In the genomic region with DNA sequence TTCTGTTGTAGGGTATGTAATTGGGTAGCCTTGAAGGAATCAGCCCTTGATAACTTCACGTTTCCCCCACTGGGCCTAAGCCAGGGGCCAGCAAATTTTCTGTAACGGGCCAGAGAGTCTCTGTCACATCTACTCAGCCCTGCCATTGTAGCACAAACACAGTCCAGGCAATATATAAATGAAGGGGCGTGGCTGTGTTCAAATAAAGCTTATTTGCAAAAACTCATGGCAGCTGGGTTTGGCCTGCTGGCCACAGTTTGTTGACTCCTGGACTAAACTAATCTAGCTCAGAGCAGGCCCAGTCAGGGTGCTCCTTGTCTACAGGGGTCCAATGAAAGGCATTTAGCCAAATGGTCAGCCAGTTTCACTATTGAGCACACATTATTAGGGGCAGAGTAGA, we compare ENCODE assay signal across 12 cellular contexts.
DNase-seq lines count a peak whose midpoint lies in the region; ATAC-seq and TF ChIP-seq lines count a peak whose summit lies in the region.
"Had no signal": no experiment of that assay in that cellular context is flagged by ENCODE, and none has a peak within 500 bp of the region (broad histone marks: within the 10 kb centered on the region; RNA-seq: fewer than 3 reads in every experiment).

No MANE protein-coding gene starts in this region.

- TF ChIP-seq RAD21 in IMR-90 (IDR thresholded peaks at IDR 0.05; ENCODE audit: low read length), result no peak

- no peak overlapping the region for H3K4me2 ChIP-seq in IMR-90 (ENCODE audit: low read depth, low read length)
- H3K4me2 ChIP-seq: A549 had no signal

- H3K27ac ChIP-seq in IMR-90 (ENCODE audit: insufficient read depth, low read length) (no peak overlapping the region), neutrophil (peak overlapping the region; percentile 16)
- H3K27ac ChIP-seq: A549, SJSA1 had no signal

- H3K36me3 Mint-ChIP-seq in activated naive CD4-positive, alpha-beta T cell treated with anti-CD3 and anti-CD28 coated beads, Interleukin-2, amount 50 U/mL, for 72 hours, result no peaks in the 10 kb centered on the region
- peaks cover 31% of the 10 kb centered on the region for H3K36me3 Mint-ChIP-seq in MCF 10A (ENCODE audit: insufficient read depth, unreplicated experiment)

- H3K14ac ChIP-seq in IMR-90 (replicated peaks; ENCODE audit: low read depth, low read length), result no peak overlapping the region

- H4K91ac ChIP-seq in IMR-90 (ENCODE audit: insufficient read depth, low read depth, low read length), result no peak overlapping the region

- no peaks in the 10 kb centered on the region for H4K20me1 ChIP-seq in IMR-90 (ENCODE audit: insufficient read depth, low read length)

- no peak overlapping the region for H2AK9ac ChIP-seq in IMR-90 (replicated peaks; ENCODE audit: low read depth, low read length, poor library complexity)

- H3K27ac Mint-ChIP-seq in activated naive CD4-positive, alpha-beta T cell treated with anti-CD3 and anti-CD28 coated beads, Interleukin-2, amount 50 U/mL, for 72 hours, result peak overlapping the region; percentile 82 to 98
- H3K27ac Mint-ChIP-seq in MCF 10A (ENCODE audit: low read depth, unreplicated experiment), result no peak overlapping the region

- no peak overlapping the region for H3K23ac ChIP-seq in IMR-90 (ENCODE audit: low read depth, low read length)

- no peaks in the 10 kb centered on the region; a peak in 1 of 4 replicates for H3K79me1 ChIP-seq in IMR-90 (ENCODE audit: low read depth in 1 of 2, low read length in 2 of 2)

- H3K56ac ChIP-seq in IMR-90 (ENCODE audit: extremely low read depth, insufficient read depth, low read length), result no peak overlapping the region

- H3K18ac ChIP-seq in IMR-90 (ENCODE audit: low read depth, low read length), result no peak overlapping the region

- H2AFZ ChIP-seq in IMR-90 (replicated peaks; ENCODE audit: low read length, poor library complexity), result no peak overlapping the region

- DNase-seq in DMS53 (lab: John Stamatoyannopoulos, UW) (peak; percentile 3), DMS53 treated with DMSO at 0.1 percent for 48 hours (lab: John Stamatoyannopoulos, UW; ENCODE audit: unreplicated experiment) (no peak), IMR-90 (no peak), MCF 10A (ENCODE audit: unreplicated experiment) (no peak), iPS-NIHi7 (ENCODE audit: extremely low spot score) (no peak), GM13977 (ENCODE audit: low spot score) (no peak)
- DNase-seq in activated naive CD4-positive, alpha-beta T cell treated with anti-CD3 and anti-CD28 coated beads, Interleukin-2, amount 50 U/mL, for 72 hours (ENCODE audit: low spot score in 2 of 2), result no peak

- peaks cover 17% of the 10 kb centered on the region for H3K4me1 Mint-ChIP-seq in MCF 10A (ENCODE audit: insufficient read depth, unreplicated experiment)

- H3K9me3 Mint-ChIP-seq in activated naive CD4-positive, alpha-beta T cell treated with anti-CD3 and anti-CD28 coated beads, Interleukin-2, amount 50 U/mL, for 72 hours, result no peaks in the 10 kb centered on the region
- no peaks in the 10 kb centered on the region for H3K9me3 Mint-ChIP-seq in MCF 10A (ENCODE audit: unreplicated experiment)

- H2BK5ac ChIP-seq in IMR-90 (ENCODE audit: low read depth, low read length, poor library complexity, severe bottlenecking), result no peak overlapping the region

- dilution Hi-C loops in IMR-90 (cut with HindIII; ENCODE audit: low sequenced_read_pairs, unreplicated experiment), result no loop called here

- TF ChIP-seq POLR2A in IMR-90 (IDR thresholded peaks at IDR 0.05; ENCODE audit: low read depth, low read length), result no peak

- no peak overlapping the region for H2BK120ac ChIP-seq in IMR-90 (ENCODE audit: low read depth, low read length)

- TF ChIP-seq CTCF in IMR-90 (conservative IDR thresholded peaks at IDR 0.05; ENCODE audit: low read depth, low read length), result no peak
- no peak for TF ChIP-seq CTCF in neutrophil (IDR thresholded peaks at IDR 0.05)
- TF ChIP-seq CTCF in MCF 10A (IDR thresholded peaks at IDR 0.05; ENCODE audit: unreplicated experiment), result no peak
- TF ChIP-seq CTCF in GM13977 (IDR thresholded peaks at IDR 0.05; ENCODE audit: extremely low read depth, insufficient read depth, missing control alignments), result no peak

- no peak overlapping the region for H3K4ac ChIP-seq in IMR-90 (ENCODE audit: low read depth, low read length)

- no peak overlapping the region for H4K8ac ChIP-seq in IMR-90 (ENCODE audit: low read depth in 2 of 2, low read length in 2 of 2)

- no peak overlapping the region for H3K4me3 Mint-ChIP-seq in MCF 10A (ENCODE audit: unreplicated experiment)

- H2AK5ac ChIP-seq in IMR-90 (ENCODE audit: low read depth, low read length), result peak overlapping the region; percentile 3; the same call in 1 of the 2 replicates

- no peaks in the 10 kb centered on the region for H3K27me3 Mint-ChIP-seq in MCF 10A (ENCODE audit: insufficient read depth, unreplicated experiment)

- intact Hi-C loops in IMR-90 (cut with micrococcal nuclease) (no loop called here), MCF 10A (cut with micrococcal nuclease) (no loop called here)

- no peak overlapping the region for H4K5ac ChIP-seq in IMR-90 (ENCODE audit: low read depth, low read length)

- H3K9me3 ChIP-seq in IMR-90 (ENCODE audit: control insufficient read depth, insufficient read depth, low read length) (no peaks in the 10 kb centered on the region), neutrophil (no peaks in the 10 kb centered on the region)
- H3K9me3 ChIP-seq: A549, SJSA1, tibial nerve had no signal

- no peaks in the 10 kb centered on the region for H3K36me3 ChIP-seq in IMR-90 (ENCODE audit: control insufficient read depth, insufficient read depth, low read length)
- no peaks in the 10 kb centered on the region for H3K36me3 ChIP-seq in neutrophil
- H3K36me3 ChIP-seq: tibial nerve had no signal

- H2BK15ac ChIP-seq in IMR-90 (ENCODE audit: low read depth, low read length), result no peak overlapping the region

- peaks cover 17% of the 10 kb centered on the region for H3K4me1 ChIP-seq in IMR-90 (ENCODE audit: control insufficient read depth, insufficient read depth, low read length)
- H3K4me1 ChIP-seq in neutrophil (ENCODE audit: control insufficient read depth in 1 of 2, insufficient read depth in 1 of 2, low read depth in 1 of 2, low read length in 1 of 2), result peaks cover 22 to 34% of the 10 kb centered on the region in 2 experiments

- no peak overlapping the region for H2BK20ac ChIP-seq in IMR-90 (ENCODE audit: low read depth, low read length)

- CTCF ChIA-PET in IMR-90 (lab: Yijun Ruan, JAX) (interaction anchor here (0.6 kb wide), 1 partner anchor 68 kb away, joined by 3 read pairs; no protein-coding TSS in a partner anchor), MCF 10A (lab: Yijun Ruan, JAX) (interaction anchor here (0.6 kb wide), 1 partner anchor 147 kb away, joined by 3 read pairs; no protein-coding TSS in a partner anchor)

- no peak overlapping the region for H3K4me3 ChIP-seq in IMR-90 (ENCODE audit: insufficient read depth, low read depth, low read length)
- H3K4me3 ChIP-seq in neutrophil (ENCODE audit: low read depth in 1 of 2, low read length in 1 of 2), result no peak overlapping the region
- H3K4me3 ChIP-seq: A549, coronary artery, SJSA1, tibial nerve had no signal

- POLR2A ChIA-PET in IMR-90 (lab: Charles Lee; ENCODE audit: unreplicated experiment) (no interaction called here), MCF 10A (lab: Yijun Ruan, JAX) (no interaction called here)

- peaks cover 17% of the 10 kb centered on the region; the same call in 1 of the 2 replicates for H3K9me1 ChIP-seq in IMR-90 (ENCODE audit: insufficient read depth, low read length)

- H3K27me3 ChIP-seq in IMR-90 (ENCODE audit: control insufficient read depth, insufficient read depth, low read length) (no peaks in the 10 kb centered on the region), neutrophil (no peaks in the 10 kb centered on the region)
- H3K27me3 ChIP-seq: SJSA1, tibial nerve had no signal

- no peak overlapping the region for H3K9ac ChIP-seq in IMR-90 (ENCODE audit: low read depth, low read length)

- WGBS in IMR-90 (ENCODE audit: extremely low coverage in 2 of 2, insufficient read length in 1 of 2), 2 experiments, result no CpG with 5 or more reads among the region's 3 CpGs

- BruUV-seq in IMR-90 (replicated peaks; lab: Mats Ljungman, UMichigan), result no TSS peak
- BruUV-seq in MCF 10A (replicated peaks; lab: Mats Ljungman, UMichigan), result no TSS peak

- in situ Hi-C loops in IMR-90 (cut with MboI; ENCODE audit: low sequenced_read_pairs) (no loop called here), GM13977 (cut with MboI; ENCODE audit: low pct_unique_long_range_greater_than_20kb, low sequenced_read_pairs, unreplicated experiment) (no loop called here)

- no peak for ATAC-seq in IMR-90 (ENCODE audit: low read depth)
- ATAC-seq in activated naive CD4-positive, alpha-beta T cell treated with anti-CD3 and anti-CD28 coated beads, Interleukin-2, amount 50 U/mL, for 72 hours, result no peak
- ATAC-seq: A549 had no signal

TF ChIP-seq in IMR-90, 13 proteins besides CTCF, POLR2A, EP300 and RAD21:
- TF ChIP-seq MAFK (IDR thresholded peaks at IDR 0.05; ENCODE audit: low read depth, low read length), result no peak
- TF ChIP-seq CEBPB (IDR thresholded peaks at IDR 0.05; ENCODE audit: low read depth, low read length), result no peak
- TF ChIP-seq MXI1 (IDR thresholded peaks at IDR 0.05; ENCODE audit: borderline replicate concordance, low read depth, low read length), result no peak
- TF ChIP-seq, protein P1, sequence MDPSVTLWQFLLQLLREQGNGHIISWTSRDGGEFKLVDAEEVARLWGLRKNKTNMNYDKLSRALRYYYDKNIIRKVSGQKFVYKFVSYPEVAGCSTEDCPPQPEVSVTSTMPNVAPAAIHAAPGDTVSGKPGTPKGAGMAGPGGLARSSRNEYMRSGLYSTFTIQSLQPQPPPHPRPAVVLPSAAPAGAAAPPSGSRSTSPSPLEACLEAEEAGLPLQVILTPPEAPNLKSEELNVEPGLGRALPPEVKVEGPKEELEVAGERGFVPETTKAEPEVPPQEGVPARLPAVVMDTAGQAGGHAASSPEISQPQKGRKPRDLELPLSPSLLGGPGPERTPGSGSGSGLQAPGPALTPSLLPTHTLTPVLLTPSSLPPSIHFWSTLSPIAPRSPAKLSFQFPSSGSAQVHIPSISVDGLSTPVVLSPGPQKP (IDR thresholded peaks at IDR 0.05; ENCODE audit: borderline replicate concordance, low read depth, low read length), result no peak
- no peak for TF ChIP-seq RCOR1 (IDR thresholded peaks at IDR 0.05; ENCODE audit: insufficient replicate concordance, low read length)
- no peak for TF ChIP-seq NFE2L2 (IDR thresholded peaks at IDR 0.05; ENCODE audit: low read depth, low read length)
TF ChIP-seq in IMR-90: peak in this region for 0.
